Comparison of ENCODE assay signal across 1 cellular context in the genomic region with DNA sequence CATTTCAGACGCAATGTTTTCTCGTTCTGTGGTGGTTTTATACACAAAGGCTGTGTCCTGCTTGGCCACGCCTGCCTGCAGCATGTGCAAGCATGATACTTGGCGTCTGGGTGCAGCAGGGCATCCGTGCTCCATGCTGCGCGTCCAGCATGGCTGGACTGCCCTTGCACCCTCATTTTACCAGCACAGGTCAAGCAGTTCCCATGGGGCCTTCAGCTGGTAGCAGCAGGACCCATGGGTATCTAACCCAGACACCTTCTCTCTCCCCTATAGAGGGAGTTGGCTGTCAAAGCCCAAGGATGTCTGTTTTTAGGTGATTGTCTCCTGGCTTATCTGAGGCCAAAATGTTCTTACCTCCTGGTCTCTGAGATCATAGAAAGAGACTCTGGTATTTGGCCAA.
TF ChIP-seq lines count a peak whose summit lies in the region.

No MANE protein-coding gene starts in this region.

TF ChIP-seq in K562, 482 proteins besides CTCF, POLR2A, EP300 and RAD21 (continued from another document and continues in another):
- TF ChIP-seq CUX1 (CRISPR knock-in tag; IDR thresholded peaks at IDR 0.05) (no peak), KAT7 (CRISPR knock-in tag; IDR thresholded peaks at IDR 0.05; ENCODE audit: borderline replicate concordance) (no peak), BRF1 (IDR thresholded peaks at IDR 0.05; ENCODE audit: borderline replicate concordance, extremely low read depth, insufficient read length) (no peak), IRF9 (tag; IDR thresholded peaks at IDR 0.05) (no peak), EZH2 (IDR thresholded peaks at IDR 0.05; ENCODE audit: borderline replicate concordance, low read depth, low read length) (no peak), MEF2A (IDR thresholded peaks at IDR 0.05; ENCODE audit: control insufficient read depth, low read depth, low read length) (no peak), HLTF (IDR thresholded peaks at IDR 0.05) (0 out of 2 replicates have a peak, but pooled peaks have one; percentile 34), NFIC (IDR thresholded peaks at IDR 0.05) (peak; percentile 91), SIRT6 (IDR thresholded peaks at IDR 0.05; ENCODE audit: low read depth, low read length) (no peak), MAZ (CRISPR knock-in tag; conservative IDR thresholded peaks at IDR 0.05 in 1 of 2, IDR thresholded peaks at IDR 0.05 in 1 of 2) (no peak), RBM17 (IDR thresholded peaks at IDR 0.05; ENCODE audit: borderline replicate concordance, low read depth, low read length) (no peak), ZBTB8A (IDR thresholded peaks at IDR 0.05; ENCODE audit: partially characterized antibody) (no peak), ERF (CRISPR knock-in tag; IDR thresholded peaks at IDR 0.05) (no peak), CBX2 (IDR thresholded peaks at IDR 0.05; ENCODE audit: insufficient read depth, low read length, poor library complexity, severe bottlenecking) (no peak), MTA1 (IDR thresholded peaks at IDR 0.05; ENCODE audit: borderline replicate concordance) (no peak), ZNF134 (CRISPR knock-in tag; conservative IDR thresholded peaks at IDR 0.05) (no peak), CREB1 (IDR thresholded peaks at IDR 0.05) (peak; percentile 64; the same call in 1 of the 2 replicates), CREB1 (CRISPR knock-in tag; IDR thresholded peaks at IDR 0.05) (no peak), ZEB2 (IDR thresholded peaks at IDR 0.05) (no peak), ZBTB43 (CRISPR knock-in tag; IDR thresholded peaks at IDR 0.05) (no peak), STAT5A (IDR thresholded peaks at IDR 0.05; ENCODE audit: borderline replicate concordance, low read length) (peak; percentile 95), ASH1L (IDR thresholded peaks at IDR 0.05; ENCODE audit: borderline replicate concordance, low read depth, partially characterized antibody) (no peak), GTF2F1 (IDR thresholded peaks at IDR 0.05; ENCODE audit: low read depth, low read length) (no peak), ZNF24 (IDR thresholded peaks at IDR 0.05) (no peak), ZFP1 (CRISPR knock-in tag; IDR thresholded peaks at IDR 0.05) (no peak), HIVEP1 (CRISPR knock-in tag; IDR thresholded peaks at IDR 0.05) (no peak), KHSRP (IDR thresholded peaks at IDR 0.05) (no peak), HNRNPL (IDR thresholded peaks at IDR 0.05; ENCODE audit: low read depth, low read length) (no peak), SMAD1 (IDR thresholded peaks at IDR 0.05; ENCODE audit: low read depth, low read length, partially characterized antibody) (no peak), MYNN (IDR thresholded peaks at IDR 0.05) (peak; percentile 74; the same call in 1 of the 2 replicates), MYNN (CRISPR knock-in tag; IDR thresholded peaks at IDR 0.05) (no peak), CREB5 (CRISPR knock-in tag; IDR thresholded peaks at IDR 0.05) (no peak), HNRNPH1 (optimal IDR thresholded peaks at IDR 0.05; ENCODE audit: low read depth, low read length) (no peak), SMARCA5 (IDR thresholded peaks at IDR 0.05) (peak; percentile 29; the same call in 1 of the 2 replicates), POLR2AphosphoS2 (IDR thresholded peaks at IDR 0.05; ENCODE audit: low read length) (no peak), KDM5B (IDR thresholded peaks at IDR 0.05; ENCODE audit: insufficient replicate concordance, low read depth, low read length) (no peak), CHD2 (IDR thresholded peaks at IDR 0.05; ENCODE audit: low read depth, low read length) (no peak), ARID1B (IDR thresholded peaks at IDR 0.05) (peak; percentile 96), SRF (CRISPR knock-in tag; IDR thresholded peaks at IDR 0.05) (no peak), ZKSCAN8 (CRISPR knock-in tag; IDR thresholded peaks at IDR 0.05) (no peak), EWSR1 (IDR thresholded peaks at IDR 0.05; ENCODE audit: borderline replicate concordance, low read depth, partially characterized antibody) (no peak), ZNF589 (CRISPR knock-in tag; IDR thresholded peaks at IDR 0.05; ENCODE audit: low read depth) (no peak), NKRF (IDR thresholded peaks at IDR 0.05; ENCODE audit: borderline replicate concordance) (no peak), BCOR (IDR thresholded peaks at IDR 0.05) (peak; percentile 71; the same call in 1 of the 2 replicates), NFATC3 (IDR thresholded peaks at IDR 0.05) (no peak), HOXB6 (CRISPR knock-in tag; IDR thresholded peaks at IDR 0.05; ENCODE audit: borderline replicate concordance) (no peak), ZNF282 (CRISPR knock-in tag; IDR thresholded peaks at IDR 0.05) (no peak)
- TF ChIP-seq, protein P1, sequence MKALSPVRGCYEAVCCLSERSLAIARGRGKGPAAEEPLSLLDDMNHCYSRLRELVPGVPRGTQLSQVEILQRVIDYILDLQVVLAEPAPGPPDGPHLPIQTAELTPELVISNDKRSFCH (CRISPR knock-in tag; IDR thresholded peaks at IDR 0.05) = no peak
- TF ChIP-seq, protein P1 (tag; IDR thresholded peaks at IDR 0.05) = peak; percentile 62; the same call in 1 of the 2 replicates
- TF ChIP-seq, protein P2, sequence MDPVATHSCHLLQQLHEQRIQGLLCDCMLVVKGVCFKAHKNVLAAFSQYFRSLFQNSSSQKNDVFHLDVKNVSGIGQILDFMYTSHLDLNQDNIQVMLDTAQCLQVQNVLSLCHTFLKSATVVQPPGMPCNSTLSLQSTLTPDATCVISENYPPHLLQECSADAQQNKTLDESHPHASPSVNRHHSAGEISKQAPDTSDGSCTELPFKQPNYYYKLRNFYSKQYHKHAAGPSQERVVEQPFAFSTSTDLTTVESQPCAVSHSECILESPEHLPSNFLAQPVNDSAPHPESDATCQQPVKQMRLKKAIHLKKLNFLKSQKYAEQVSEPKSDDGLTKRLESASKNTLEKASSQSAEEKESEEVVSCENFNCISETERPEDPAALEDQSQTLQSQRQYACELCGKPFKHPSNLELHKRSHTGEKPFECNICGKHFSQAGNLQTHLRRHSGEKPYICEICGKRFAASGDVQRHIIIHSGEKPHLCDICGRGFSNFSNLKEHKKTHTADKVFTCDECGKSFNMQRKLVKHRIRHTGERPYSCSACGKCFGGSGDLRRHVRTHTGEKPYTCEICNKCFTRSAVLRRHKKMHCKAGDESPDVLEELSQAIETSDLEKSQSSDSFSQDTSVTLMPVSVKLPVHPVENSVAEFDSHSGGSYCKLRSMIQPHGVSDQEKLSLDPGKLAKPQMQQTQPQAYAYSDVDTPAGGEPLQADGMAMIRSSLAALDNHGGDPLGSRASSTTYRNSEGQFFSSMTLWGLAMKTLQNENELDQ (CRISPR knock-in tag; IDR thresholded peaks at IDR 0.05; ENCODE audit: borderline replicate concordance) = no peak
- TF ChIP-seq, protein P3, sequence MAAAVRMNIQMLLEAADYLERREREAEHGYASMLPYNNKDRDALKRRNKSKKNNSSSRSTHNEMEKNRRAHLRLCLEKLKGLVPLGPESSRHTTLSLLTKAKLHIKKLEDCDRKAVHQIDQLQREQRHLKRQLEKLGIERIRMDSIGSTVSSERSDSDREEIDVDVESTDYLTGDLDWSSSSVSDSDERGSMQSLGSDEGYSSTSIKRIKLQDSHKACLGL (CRISPR knock-in tag; IDR thresholded peaks at IDR 0.05; ENCODE audit: borderline replicate concordance, poor library complexity, severe bottlenecking) = no peak
